ENCODE assay signal across 8 cellular contexts in the genomic region with DNA sequence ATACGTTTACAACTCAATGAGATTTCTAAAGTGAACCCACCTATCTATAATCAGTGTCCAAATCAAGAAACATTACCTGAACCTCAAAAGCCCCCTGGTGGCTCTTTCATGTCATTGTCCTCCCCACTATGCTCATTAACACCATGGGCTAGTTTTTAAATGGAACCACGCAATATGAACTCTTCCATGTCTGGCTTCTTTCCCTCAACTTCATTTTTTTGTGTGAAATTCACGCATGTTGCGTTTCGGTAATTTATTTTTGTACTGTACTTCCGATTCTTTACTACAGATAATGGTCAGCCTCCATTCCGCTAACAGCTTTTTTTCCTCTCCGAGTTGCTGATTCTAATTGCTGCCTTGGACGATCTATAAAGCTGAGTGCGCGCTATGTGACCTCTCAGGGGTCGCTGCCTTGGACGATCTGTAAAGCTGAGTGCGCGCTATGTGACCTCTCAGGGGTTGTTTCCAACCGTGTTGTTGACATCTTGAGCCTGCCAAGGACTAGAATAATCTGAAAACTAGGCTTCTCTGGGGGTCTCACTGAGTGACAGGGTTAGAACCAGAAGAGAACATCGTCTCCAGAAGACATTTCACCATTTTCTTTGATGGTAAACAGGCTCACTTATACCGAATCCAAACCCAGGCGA. TPM values are rescaled to one million over a fixed set of nuclear protein-coding genes. Genes with fewer than 3 reads are reported as not detected.
DNase-seq lines count a peak whose midpoint lies in the region; ATAC-seq and TF ChIP-seq lines count a peak whose summit lies in the region.

No MANE protein-coding gene starts in this region.

- ATAC-seq in GM18502 (IDR thresholded peaks at IDR 0.05; ENCODE audit: poor library complexity, unreplicated experiment): peak; percentile 19
- no peak for ATAC-seq in HG03108 (IDR thresholded peaks at IDR 0.05; ENCODE audit: unreplicated experiment)

- H3K27me3 ChIP-seq in left ventricle myocardium inferior (ENCODE audit: low read depth) (no peaks in the 10 kb centered on the region), rectal smooth muscle tissue (ENCODE audit: control insufficient read depth, insufficient read depth, low read length) (no peaks in the 10 kb centered on the region)

- no peaks in the 10 kb centered on the region for H3K36me3 ChIP-seq in left ventricle myocardium inferior
- H3K36me3 ChIP-seq in rectal smooth muscle tissue (ENCODE audit: control insufficient read depth, insufficient read depth, low read length): no peaks in the 10 kb centered on the region

- H3K27me3 Mint-ChIP-seq in activated naive CD8-positive, alpha-beta T cell treated with anti-CD3 and anti-CD28 coated beads for 36 hours: no peaks in the 10 kb centered on the region

- H3K9ac ChIP-seq in rectal smooth muscle tissue (ENCODE audit: low read length): peak overlapping the region; percentile 96

- H3K27ac Mint-ChIP-seq in activated naive CD8-positive, alpha-beta T cell treated with anti-CD3 and anti-CD28 coated beads for 36 hours: no peak overlapping the region

- no peak overlapping the region for H3K4me3 Mint-ChIP-seq in activated naive CD8-positive, alpha-beta T cell treated with anti-CD3 and anti-CD28 coated beads for 36 hours

- no peaks in the 10 kb centered on the region for H3K9me3 ChIP-seq in left ventricle myocardium inferior (replicated peaks)

- DNase-seq in AG09319 (ENCODE audit: extremely low read depth, low read depth) (no peak), NOMO-1 treated with dmso at 0.1 percent for 144 hours (lab: John Stamatoyannopoulos, UW; ENCODE audit: unreplicated experiment) (peak; percentile 62), left ventricle myocardium inferior (no peak)
- peak; percentile 31 for DNase-seq in activated naive CD8-positive, alpha-beta T cell treated with anti-CD3 and anti-CD28 coated beads for 36 hours

- no peak for TF ChIP-seq EP300 in Ishikawa (IDR thresholded peaks at IDR 0.05; ENCODE audit: borderline replicate concordance)

- H3K27ac ChIP-seq in left ventricle myocardium inferior (replicated peaks): peak overlapping the region; percentile 99
- H3K27ac ChIP-seq in rectal smooth muscle tissue (ENCODE audit: low read depth, low read length): peak overlapping the region; percentile 99

- H3K9me3 Mint-ChIP-seq in activated naive CD8-positive, alpha-beta T cell treated with anti-CD3 and anti-CD28 coated beads for 36 hours: no peaks in the 10 kb centered on the region

- TF ChIP-seq CTCF in AG09319 (IDR thresholded peaks at IDR 0.05; ENCODE audit: low read depth, low read length) (peak; percentile 74), left ventricle myocardium inferior (IDR thresholded peaks at IDR 0.05; ENCODE audit: borderline replicate concordance) (peak; percentile 81)

- H3K4me1 Mint-ChIP-seq in activated naive CD8-positive, alpha-beta T cell treated with anti-CD3 and anti-CD28 coated beads for 36 hours: peaks cover 36% of the 10 kb centered on the region

- intact Hi-C loops in left ventricle myocardium inferior (cut with micrococcal nuclease): no loop called here

- H3K4me1 ChIP-seq in left ventricle myocardium inferior (peaks cover 51% of the 10 kb centered on the region), rectal smooth muscle tissue (ENCODE audit: control insufficient read depth, insufficient read depth, low read length) (no peaks in the 10 kb centered on the region)

- H3K36me3 Mint-ChIP-seq in activated naive CD8-positive, alpha-beta T cell treated with anti-CD3 and anti-CD28 coated beads for 36 hours: peaks cover 38% of the 10 kb centered on the region

- peak; percentile 35; the same call in 1 of the 2 replicates for TF ChIP-seq RAD21 in Ishikawa (IDR thresholded peaks at IDR 0.05; ENCODE audit: low read depth)

- peak overlapping the region; percentile 94 for H3K4me3 ChIP-seq in left ventricle myocardium inferior
- peak overlapping the region; percentile 88 for H3K4me3 ChIP-seq in rectal smooth muscle tissue (ENCODE audit: low read length)

TF ChIP-seq in Ishikawa, 13 proteins besides CTCF, POLR2A, EP300 and RAD21:
- TF ChIP-seq, protein P1, sequence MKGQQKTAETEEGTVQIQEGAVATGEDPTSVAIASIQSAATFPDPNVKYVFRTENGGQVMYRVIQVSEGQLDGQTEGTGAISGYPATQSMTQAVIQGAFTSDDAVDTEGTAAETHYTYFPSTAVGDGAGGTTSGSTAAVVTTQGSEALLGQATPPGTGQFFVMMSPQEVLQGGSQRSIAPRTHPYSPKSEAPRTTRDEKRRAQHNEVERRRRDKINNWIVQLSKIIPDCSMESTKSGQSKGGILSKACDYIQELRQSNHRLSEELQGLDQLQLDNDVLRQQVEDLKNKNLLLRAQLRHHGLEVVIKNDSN (IDR thresholded peaks at IDR 0.05): no peak
- no peak for TF ChIP-seq YY1 (IDR thresholded peaks at IDR 0.05; ENCODE audit: low read depth)
- no peak for TF ChIP-seq TCF12 (IDR thresholded peaks at IDR 0.05; ENCODE audit: low read depth)
- no peak for TF ChIP-seq ZBTB7A (IDR thresholded peaks at IDR 0.05; ENCODE audit: low read depth)
- no peak for TF ChIP-seq EGR1 (IDR thresholded peaks at IDR 0.05)
- TF ChIP-seq, protein P2, sequence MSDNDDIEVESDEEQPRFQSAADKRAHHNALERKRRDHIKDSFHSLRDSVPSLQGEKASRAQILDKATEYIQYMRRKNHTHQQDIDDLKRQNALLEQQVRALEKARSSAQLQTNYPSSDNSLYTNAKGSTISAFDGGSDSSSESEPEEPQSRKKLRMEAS (IDR thresholded peaks at IDR 0.05): no peak
- TF ChIP-seq TAF1 (IDR thresholded peaks at IDR 0.05; ENCODE audit: low read depth): no peak
- no peak for TF ChIP-seq REST (IDR thresholded peaks at IDR 0.05; ENCODE audit: low read depth)
- no peak for TF ChIP-seq CREB1 (IDR thresholded peaks at IDR 0.05; ENCODE audit: low read depth)
- TF ChIP-seq CEBPB (IDR thresholded peaks at IDR 0.05): no peak
- no peak for TF ChIP-seq FOXM1 (IDR thresholded peaks at IDR 0.05; ENCODE audit: borderline replicate concordance, low read depth)
- TF ChIP-seq NFIC (IDR thresholded peaks at IDR 0.05): no peak
- no peak for TF ChIP-seq TEAD4 (IDR thresholded peaks at IDR 0.05)

RNA-seq across cellular contexts. Expression of gene CACYBP, which starts 1.1 kb away (rescaled TPM):
- 100 to 1,000 TPM; 345 to 385 TPM for total RNA-seq in activated naive CD8-positive, alpha-beta T cell treated with anti-CD3 and anti-CD28 coated beads for 36 hours
- 75.6 TPM for total RNA-seq in left ventricle myocardium inferior

RNA-seq across cellular contexts. Expression of gene MRPS14, which starts 24.5 kb away (rescaled TPM):
- 10 to 100 TPM; 42.1 to 44.0 TPM for total RNA-seq in activated naive CD8-positive, alpha-beta T cell treated with anti-CD3 and anti-CD28 coated beads for 36 hours
- total RNA-seq in left ventricle myocardium inferior: 25.4 TPM

Comparison
In these comparisons a context has a peak if more than half of its experiments do, and no peak if none do; other contexts are left out.
1. DNase-seq: peak in NOMO-1 treated with dmso at 0.1 percent for 144 hours (single experiment) and activated naive CD8-positive, alpha-beta T cell treated with anti-CD3 and anti-CD28 coated beads for 36 hours (single experiment); none in AG09319 (single experiment) and left ventricle myocardium inferior (single experiment).